21 cellular contexts compared by ENCODE assay signal in genomic region chr13:76556632-76557031, GRCh38.
"Had no signal": no experiment of that assay in that cellular context is flagged by ENCODE, and none has a peak within 500 bp of the region (broad histone marks: within the 10 kb centered on the region; RNA-seq: fewer than 3 reads in every experiment).

No MANE protein-coding gene starts in this region.

- ATAC-seq: activated T-cell treated with anti-CD3 and anti-CD28 coated beads, Interleukin-2, amount 50 U/mL, for 4 hours; T-helper 17 cell had no signal

- DNase-seq: activated CD4-positive, alpha-beta memory T cell treated with anti-CD3 and anti-CD28 coated beads for 36 hours; activated CD4-positive, alpha-beta T cell treated with anti-CD3 and anti-CD28 coated beads, Interleukin-2, amount 10 ng/mL, durations not matched to agents 7 days and 5 days; activated CD4-positive, CD25-positive, alpha-beta regulatory T cell; activated CD8-positive, alpha-beta memory T cell treated with anti-CD3 and anti-CD28 coated beads for 24 hours; activated effector memory CD4-positive, alpha-beta T cell treated with anti-CD3 and anti-CD28 coated beads, Interleukin-2, amount 50 U/mL, for 16 hours; activated naive CD4-positive, alpha-beta T cell treated with anti-CD3 and anti-CD28 coated beads for 36 hours; activated T-cell treated with anti-CD3 and anti-CD28 coated beads, Interleukin-2, amount 50 U/mL, for 4 hours; brain microvascular endothelial cell; KBM-7; MV-4-11; NCI-H1092 treated with DMSO at 0.1 percent for 48 hours; NCI-H1417 treated with DMSO at 0.1 percent for 48 hours; NCI-H1694; NCI-H2029; NCI-H226; NCI-H510A; NCI-H69; PC-9; SHP77 treated with DMSO at 0.1 percent for 48 hours; T-helper 17 cell; T-helper 9 cell had no signal
